Comparison of ENCODE assay signal across 1 cellular context in the genomic region with DNA sequence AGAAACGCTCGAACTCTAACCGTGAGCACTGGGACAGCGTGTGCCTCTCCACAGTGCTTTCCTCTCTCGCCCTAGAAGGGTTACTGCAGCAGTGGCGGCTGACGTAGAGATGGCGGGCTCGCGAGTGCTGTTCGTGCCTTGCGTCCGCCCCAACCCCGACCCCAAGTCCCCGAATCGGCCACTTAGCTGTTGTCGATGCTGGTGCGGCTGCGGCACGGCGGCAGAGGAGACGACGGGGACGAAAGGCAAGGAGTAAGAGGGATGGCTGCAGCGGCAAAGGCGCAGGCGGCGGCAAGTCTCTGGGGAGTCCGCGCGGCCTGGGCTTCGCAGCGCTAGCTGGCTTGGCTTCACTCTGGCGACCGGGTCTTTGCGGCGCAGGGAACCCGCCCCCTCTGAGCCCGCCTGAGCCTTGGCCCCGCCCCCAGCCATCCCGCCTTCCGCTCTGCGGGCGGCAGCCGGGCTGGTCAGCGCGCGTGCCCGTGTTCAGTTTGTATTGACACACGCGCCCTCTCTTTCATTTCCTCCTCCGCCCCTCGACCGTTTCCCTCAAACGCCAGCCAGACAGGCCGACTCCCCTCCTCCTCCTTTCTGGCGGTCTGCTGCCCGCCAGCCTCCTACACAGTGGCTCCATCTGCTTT.
A peak's percentile ranks its signal among the peaks of the same experiment; 100 is the strongest.
TF ChIP-seq lines count a peak whose summit lies in the region.

TSS of gene SPIN4 (minus strand) at position 354 of the 638 bp plus-strand sequence. CDS start 513 bp downstream, outside the sequence.

TF ChIP-seq in HepG2, 621 proteins besides CTCF, POLR2A, EP300 and RAD21 (continued from another document and continues in another):
- TF ChIP-seq BATF2 (CRISPR knock-in tag; IDR thresholded peaks at IDR 0.05) (no peak), DNMT3B (CRISPR knock-in tag; conservative IDR thresholded peaks at IDR 0.05) (no peak), ZNF496 (CRISPR knock-in tag; IDR thresholded peaks at IDR 0.05; ENCODE audit: insufficient replicate concordance) (no peak), TFE3 (CRISPR knock-in tag; IDR thresholded peaks at IDR 0.05) (no peak), RFX3 (CRISPR knock-in tag; IDR thresholded peaks at IDR 0.05) (no peak), ZBTB38 (CRISPR knock-in tag; IDR thresholded peaks at IDR 0.05) (no peak), GPN1 (CRISPR knock-in tag; IDR thresholded peaks at IDR 0.05; ENCODE audit: borderline replicate concordance) (no peak), ZNF414 (CRISPR knock-in tag; IDR thresholded peaks at IDR 0.05) (no peak), MLLT10 (CRISPR knock-in tag; IDR thresholded peaks at IDR 0.05) (no peak), TCF12 (IDR thresholded peaks at IDR 0.05) (no peak), TCF12 (CRISPR knock-in tag; IDR thresholded peaks at IDR 0.05) (no peak), ZXDC (CRISPR knock-in tag; IDR thresholded peaks at IDR 0.05) (no peak), CSRNP1 (CRISPR knock-in tag; IDR thresholded peaks at IDR 0.05) (no peak), NFKB2 (CRISPR knock-in tag; IDR thresholded peaks at IDR 0.05; ENCODE audit: borderline replicate concordance) (peak; percentile 35; the same call in 1 of the 2 replicates), MED8 (CRISPR knock-in tag; IDR thresholded peaks at IDR 0.05; ENCODE audit: insufficient replicate concordance) (no peak), ETV5 (CRISPR knock-in tag; IDR thresholded peaks at IDR 0.05; ENCODE audit: borderline replicate concordance) (peak; percentile 65), CEBPG (CRISPR knock-in tag; IDR thresholded peaks at IDR 0.05) (no peak), CAMTA2 (CRISPR knock-in tag; IDR thresholded peaks at IDR 0.05; ENCODE audit: borderline replicate concordance) (no peak), JUND (CRISPR knock-in tag; IDR thresholded peaks at IDR 0.05) (no peak), KLF13 (CRISPR knock-in tag; IDR thresholded peaks at IDR 0.05) (no peak), RARA (CRISPR knock-in tag; IDR thresholded peaks at IDR 0.05) (0 out of 2 replicates have a peak, but pooled peaks have one; percentile 14), ZSCAN31 (CRISPR knock-in tag; IDR thresholded peaks at IDR 0.05; ENCODE audit: low read depth) (no peak), ZNF10 (CRISPR knock-in tag; IDR thresholded peaks at IDR 0.05; ENCODE audit: borderline replicate concordance, low read depth) (no peak), ZNF556 (CRISPR knock-in tag; IDR thresholded peaks at IDR 0.05; ENCODE audit: borderline replicate concordance) (no peak), ZNF614 (CRISPR knock-in tag; IDR thresholded peaks at IDR 0.05; ENCODE audit: borderline replicate concordance) (no peak), ZNF652 (CRISPR knock-in tag; IDR thresholded peaks at IDR 0.05; ENCODE audit: borderline replicate concordance, low read depth) (no peak), NFE2L1 (CRISPR knock-in tag; IDR thresholded peaks at IDR 0.05; ENCODE audit: borderline replicate concordance) (no peak), ZNF367 (CRISPR knock-in tag; IDR thresholded peaks at IDR 0.05; ENCODE audit: borderline replicate concordance) (no peak), NR2C2 (CRISPR knock-in tag; IDR thresholded peaks at IDR 0.05; ENCODE audit: borderline replicate concordance) (no peak), ZNF615 (CRISPR knock-in tag; IDR thresholded peaks at IDR 0.05; ENCODE audit: borderline replicate concordance) (no peak), DMAP1 (CRISPR knock-in tag; IDR thresholded peaks at IDR 0.05) (no peak), ZNF446 (CRISPR knock-in tag; IDR thresholded peaks at IDR 0.05) (no peak), HDAC6 (IDR thresholded peaks at IDR 0.05; ENCODE audit: low read depth, low read length) (no peak), NCOA5 (CRISPR knock-in tag; IDR thresholded peaks at IDR 0.05) (no peak), PAF1 (CRISPR knock-in tag; IDR thresholded peaks at IDR 0.05) (no peak), ZNF883 (CRISPR knock-in tag; IDR thresholded peaks at IDR 0.05; ENCODE audit: not compliant biosample characterization) (no peak), ZNF724P (CRISPR knock-in tag; IDR thresholded peaks at IDR 0.05; ENCODE audit: borderline replicate concordance) (no peak), TBX3 (IDR thresholded peaks at IDR 0.05; ENCODE audit: borderline replicate concordance) (no peak), ZFP36L1 (CRISPR knock-in tag; IDR thresholded peaks at IDR 0.05) (no peak), LCORL (IDR thresholded peaks at IDR 0.05) (no peak), LCORL (CRISPR knock-in tag; IDR thresholded peaks at IDR 0.05) (no peak), ZNF788 (CRISPR knock-in tag; IDR thresholded peaks at IDR 0.05; ENCODE audit: borderline replicate concordance) (0 out of 2 replicates have a peak, but pooled peaks have one; percentile 16), TEAD2 (CRISPR knock-in tag; IDR thresholded peaks at IDR 0.05) (no peak), ATM (IDR thresholded peaks at IDR 0.05; ENCODE audit: borderline replicate concordance) (no peak), ZNF629 (CRISPR knock-in tag; conservative IDR thresholded peaks at IDR 0.05) (no peak), ZFAT (CRISPR knock-in tag; conservative IDR thresholded peaks at IDR 0.05) (no peak), FOXA1 (IDR thresholded peaks at IDR 0.05) (no peak), FOXA1 (CRISPR knock-in tag; IDR thresholded peaks at IDR 0.05) (peak; percentile 75), SIX1 (CRISPR knock-in tag; IDR thresholded peaks at IDR 0.05; ENCODE audit: borderline replicate concordance) (no peak), HMG20A (CRISPR knock-in tag; IDR thresholded peaks at IDR 0.05; ENCODE audit: borderline replicate concordance) (no peak), ZNF775 (CRISPR knock-in tag; IDR thresholded peaks at IDR 0.05; ENCODE audit: borderline replicate concordance) (no peak), RELA (CRISPR knock-in tag; IDR thresholded peaks at IDR 0.05) (no peak), FOXJ3 (CRISPR knock-in tag; IDR thresholded peaks at IDR 0.05; ENCODE audit: borderline replicate concordance) (no peak), ZNF777 (CRISPR knock-in tag; IDR thresholded peaks at IDR 0.05) (no peak), ZNF776 (CRISPR knock-in tag; IDR thresholded peaks at IDR 0.05) (no peak), ZNF75D (CRISPR knock-in tag; IDR thresholded peaks at IDR 0.05; ENCODE audit: borderline replicate concordance) (no peak), ZNF264 (CRISPR knock-in tag; IDR thresholded peaks at IDR 0.05) (no peak), ZFYVE20 (CRISPR knock-in tag; IDR thresholded peaks at IDR 0.05; ENCODE audit: borderline replicate concordance, low read depth) (no peak)
- TF ChIP-seq, protein P1, sequence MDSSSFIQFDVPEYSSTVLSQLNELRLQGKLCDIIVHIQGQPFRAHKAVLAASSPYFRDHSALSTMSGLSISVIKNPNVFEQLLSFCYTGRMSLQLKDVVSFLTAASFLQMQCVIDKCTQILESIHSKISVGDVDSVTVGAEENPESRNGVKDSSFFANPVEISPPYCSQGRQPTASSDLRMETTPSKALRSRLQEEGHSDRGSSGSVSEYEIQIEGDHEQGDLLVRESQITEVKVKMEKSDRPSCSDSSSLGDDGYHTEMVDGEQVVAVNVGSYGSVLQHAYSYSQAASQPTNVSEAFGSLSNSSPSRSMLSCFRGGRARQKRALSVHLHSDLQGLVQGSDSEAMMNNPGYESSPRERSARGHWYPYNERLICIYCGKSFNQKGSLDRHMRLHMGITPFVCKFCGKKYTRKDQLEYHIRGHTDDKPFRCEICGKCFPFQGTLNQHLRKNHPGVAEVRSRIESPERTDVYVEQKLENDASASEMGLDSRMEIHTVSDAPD (CRISPR knock-in tag; IDR thresholded peaks at IDR 0.05): no peak
- TF ChIP-seq, protein P2, sequence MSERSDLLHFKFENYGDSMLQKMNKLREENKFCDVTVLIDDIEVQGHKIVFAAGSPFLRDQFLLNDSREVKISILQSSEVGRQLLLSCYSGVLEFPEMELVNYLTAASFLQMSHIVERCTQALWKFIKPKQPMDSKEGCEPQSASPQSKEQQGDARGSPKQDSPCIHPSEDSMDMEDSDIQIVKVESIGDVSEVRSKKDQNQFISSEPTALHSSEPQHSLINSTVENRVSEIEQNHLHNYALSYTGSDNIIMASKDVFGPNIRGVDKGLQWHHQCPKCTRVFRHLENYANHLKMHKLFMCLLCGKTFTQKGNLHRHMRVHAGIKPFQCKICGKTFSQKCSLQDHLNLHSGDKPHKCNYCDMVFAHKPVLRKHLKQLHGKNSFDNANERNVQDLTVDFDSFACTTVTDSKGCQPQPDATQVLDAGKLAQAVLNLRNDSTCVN (CRISPR knock-in tag; IDR thresholded peaks at IDR 0.05; ENCODE audit: borderline replicate concordance): no peak
- TF ChIP-seq, protein P3, sequence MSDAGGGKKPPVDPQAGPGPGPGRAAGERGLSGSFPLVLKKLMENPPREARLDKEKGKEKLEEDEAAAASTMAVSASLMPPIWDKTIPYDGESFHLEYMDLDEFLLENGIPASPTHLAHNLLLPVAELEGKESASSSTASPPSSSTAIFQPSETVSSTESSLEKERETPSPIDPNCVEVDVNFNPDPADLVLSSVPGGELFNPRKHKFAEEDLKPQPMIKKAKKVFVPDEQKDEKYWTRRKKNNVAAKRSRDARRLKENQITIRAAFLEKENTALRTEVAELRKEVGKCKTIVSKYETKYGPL (CRISPR knock-in tag; IDR thresholded peaks at IDR 0.05): no peak
- TF ChIP-seq, protein P4, sequence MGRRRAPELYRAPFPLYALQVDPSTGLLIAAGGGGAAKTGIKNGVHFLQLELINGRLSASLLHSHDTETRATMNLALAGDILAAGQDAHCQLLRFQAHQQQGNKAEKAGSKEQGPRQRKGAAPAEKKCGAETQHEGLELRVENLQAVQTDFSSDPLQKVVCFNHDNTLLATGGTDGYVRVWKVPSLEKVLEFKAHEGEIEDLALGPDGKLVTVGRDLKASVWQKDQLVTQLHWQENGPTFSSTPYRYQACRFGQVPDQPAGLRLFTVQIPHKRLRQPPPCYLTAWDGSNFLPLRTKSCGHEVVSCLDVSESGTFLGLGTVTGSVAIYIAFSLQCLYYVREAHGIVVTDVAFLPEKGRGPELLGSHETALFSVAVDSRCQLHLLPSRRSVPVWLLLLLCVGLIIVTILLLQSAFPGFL (CRISPR knock-in tag; IDR thresholded peaks at IDR 0.05): no peak
- TF ChIP-seq, protein P5, sequence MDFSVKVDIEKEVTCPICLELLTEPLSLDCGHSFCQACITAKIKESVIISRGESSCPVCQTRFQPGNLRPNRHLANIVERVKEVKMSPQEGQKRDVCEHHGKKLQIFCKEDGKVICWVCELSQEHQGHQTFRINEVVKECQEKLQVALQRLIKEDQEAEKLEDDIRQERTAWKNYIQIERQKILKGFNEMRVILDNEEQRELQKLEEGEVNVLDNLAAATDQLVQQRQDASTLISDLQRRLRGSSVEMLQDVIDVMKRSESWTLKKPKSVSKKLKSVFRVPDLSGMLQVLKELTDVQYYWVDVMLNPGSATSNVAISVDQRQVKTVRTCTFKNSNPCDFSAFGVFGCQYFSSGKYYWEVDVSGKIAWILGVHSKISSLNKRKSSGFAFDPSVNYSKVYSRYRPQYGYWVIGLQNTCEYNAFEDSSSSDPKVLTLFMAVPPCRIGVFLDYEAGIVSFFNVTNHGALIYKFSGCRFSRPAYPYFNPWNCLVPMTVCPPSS (IDR thresholded peaks at IDR 0.05): no peak
